ENCODE assay signal across 8 cellular contexts in the genomic region with DNA sequence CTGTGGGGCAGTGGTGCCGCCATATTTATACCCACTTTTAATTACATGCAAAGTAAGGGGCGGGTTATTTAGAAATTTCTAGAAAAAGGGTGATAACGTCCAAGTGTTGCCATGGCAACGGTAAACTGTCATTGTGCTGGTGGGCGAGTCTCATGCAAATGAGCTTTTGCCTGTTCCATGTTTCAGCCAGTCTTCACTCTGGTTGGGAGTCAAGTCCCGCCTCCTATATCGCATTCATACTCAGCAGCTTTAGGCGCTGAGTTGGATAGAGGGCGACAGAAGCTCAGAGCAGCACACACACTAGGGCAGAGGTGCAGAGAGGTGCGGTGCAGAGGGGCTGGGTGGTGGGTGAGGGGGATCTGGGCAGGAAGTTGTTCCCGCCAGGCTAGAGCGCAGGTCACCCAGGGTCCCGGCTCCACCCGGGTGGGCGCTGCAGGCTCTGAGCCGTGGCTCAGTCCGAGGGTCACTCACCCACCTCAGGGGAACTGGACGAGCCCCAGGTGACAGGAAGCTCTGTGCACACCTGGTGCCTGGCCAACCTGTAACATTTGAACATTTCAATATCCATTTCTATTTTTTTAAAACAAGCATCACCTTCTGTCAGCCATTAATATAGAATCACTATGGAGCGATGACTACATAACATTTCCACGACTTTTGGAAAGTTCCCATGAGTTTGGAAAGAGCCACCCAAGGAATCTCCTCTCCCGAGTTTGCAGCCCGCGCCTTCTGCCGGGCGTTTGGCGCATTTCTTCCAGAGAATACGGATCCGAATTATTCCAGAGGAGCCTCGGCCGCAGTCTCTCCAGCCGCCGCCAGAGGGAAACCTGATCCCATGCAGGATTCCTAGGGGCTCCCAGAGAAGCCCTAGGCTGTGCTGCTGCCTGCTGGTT.
A peak's percentile ranks its signal among the peaks of the same experiment; 100 is the strongest.
DNase-seq lines count a peak whose midpoint lies in the region; ATAC-seq, FAIRE-seq and TF ChIP-seq lines count a peak whose summit lies in the region.

No MANE protein-coding gene starts in this region.

- H3K4me3 ChIP-seq in DOHH2 (ENCODE audit: low read length) (no peak overlapping the region), fibroblast of mammary gland (ENCODE audit: control insufficient read depth, low read depth, low read length) (no peak overlapping the region)

- H3K9me3 Mint-ChIP-seq in nephron: no peaks in the 10 kb centered on the region

- DNase-seq in LHCN-M2 (ENCODE audit: low read depth) (peak; percentile 10), SK-MEL-5 (ENCODE audit: low read depth, low spot score) (peak; percentile 88), fibroblast of mammary gland (ENCODE audit: low read depth) (peak; percentile 52), GM12892 (ENCODE audit: insufficient read length) (no peak)

- TF ChIP-seq POLR2A in GM12892 (IDR thresholded peaks at IDR 0.05; ENCODE audit: low read depth, low read length): no peak

- ATAC-seq in GM18498 (IDR thresholded peaks at IDR 0.05; ENCODE audit: unreplicated experiment) (no peak), GM21717 (IDR thresholded peaks at IDR 0.05; ENCODE audit: unreplicated experiment) (no peak)

- H3K27me3 Mint-ChIP-seq in nephron (ENCODE audit: low read depth): peaks cover 73% of the 10 kb centered on the region

- H4K20me1 ChIP-seq in DOHH2 (ENCODE audit: control insufficient read depth, insufficient read depth, low read depth, low read length): no peaks in the 10 kb centered on the region

- peaks cover 14% of the 10 kb centered on the region for H3K4me1 Mint-ChIP-seq in nephron

- H3K9me2 ChIP-seq in DOHH2 (replicated peaks; ENCODE audit: control insufficient read depth, low read length): no peaks in the 10 kb centered on the region

- in situ Hi-C loops in SK-MEL-5 (cut with HindIII; ENCODE audit: low pct_unique_long_range_greater_than_20kb, low sequenced_read_pairs): no loop called here

- no peak overlapping the region for H3K27ac Mint-ChIP-seq in nephron

- H3K36me3 ChIP-seq in DOHH2 (ENCODE audit: control insufficient read depth, low read length): no peaks in the 10 kb centered on the region

- H3K9me3 ChIP-seq in DOHH2 (ENCODE audit: control insufficient read depth, insufficient read depth, low read length): no peaks in the 10 kb centered on the region

- no peak overlapping the region for H3K27ac ChIP-seq in DOHH2 (ENCODE audit: low read depth, low read length)

- H3K36me3 Mint-ChIP-seq in nephron (ENCODE audit: low read depth): no peaks in the 10 kb centered on the region

- no peaks in the 10 kb centered on the region for H3K79me2 ChIP-seq in DOHH2 (ENCODE audit: control insufficient read depth, low read length)

- H3K4me3 Mint-ChIP-seq in nephron: peak overlapping the region; percentile 42 to 67 (median 61)

- H3K4me2 ChIP-seq in DOHH2 (ENCODE audit: low read length): no peak overlapping the region

- H3K27me3 ChIP-seq in DOHH2 (ENCODE audit: control insufficient read depth, low read length): 0 out of 2 replicates have a peak, but pooled peaks cover 3% of the 10 kb centered on the region

- FAIRE-seq in GM12892 (lab: Jason Lieb, UNC): no peak

- TF ChIP-seq CTCF in DOHH2 (IDR thresholded peaks at IDR 0.05; ENCODE audit: low read depth, low read length, poor library complexity, severe bottlenecking): peak; percentile 48
- TF ChIP-seq CTCF in fibroblast of mammary gland (conservative IDR thresholded peaks at IDR 0.05; ENCODE audit: control insufficient read depth, insufficient read depth, low read depth, low read length): peak; percentile 76
- TF ChIP-seq CTCF in nephron (IDR thresholded peaks at IDR 0.05; ENCODE audit: unreplicated experiment in 3 of 3): peak; percentile 91 to 97 (median 94)

- no peaks in the 10 kb centered on the region for H3K4me1 ChIP-seq in DOHH2 (ENCODE audit: control insufficient read depth, low read length)

- H3F3A ChIP-seq in DOHH2 (ENCODE audit: control insufficient read depth, insufficient read depth): no peaks in the 10 kb centered on the region
